In genomic region chr1:181479137-181479745, GRCh38 we compare ENCODE assay signal across 8 cellular contexts. TPM values are rescaled to one million over a fixed set of nuclear protein-coding genes. Genes with fewer than 3 reads are reported as not detected.
DNase-seq lines count a peak whose midpoint lies in the region; ATAC-seq and TF ChIP-seq lines count a peak whose summit lies in the region.

No MANE protein-coding gene starts in this region.

- H3K27ac Mint-ChIP-seq in activated T-helper 1 cell treated with anti-CD3 and anti-CD28 coated beads, Interleukin-12 subunit alpha, Interleukin-12 subunit beta, Interleukin-2, Interleukin-4 antibody, amounts not matched to agents 30 ng/mL and 10 ng/mL and 1 ng/mL, durations not matched to agents 14 hours and 24 hours and 36 hours = no peak overlapping the region
- H3K27ac Mint-ChIP-seq in progenitor cell of endocrine pancreas = no peak overlapping the region

- peaks cover 11% of the 10 kb centered on the region for H3K4me1 Mint-ChIP-seq in activated T-helper 1 cell treated with anti-CD3 and anti-CD28 coated beads, Interleukin-12 subunit alpha, Interleukin-12 subunit beta, Interleukin-2, Interleukin-4 antibody, amounts not matched to agents 30 ng/mL and 10 ng/mL and 1 ng/mL, durations not matched to agents 14 hours and 24 hours and 36 hours (ENCODE audit: low read depth)
- peaks cover 6% of the 10 kb centered on the region for H3K4me1 Mint-ChIP-seq in progenitor cell of endocrine pancreas (ENCODE audit: low read depth)

- intact Hi-C loops in activated T-helper 1 cell treated with anti-CD3 and anti-CD28 coated beads, Interleukin-12 subunit alpha, Interleukin-12 subunit beta, Interleukin-2, Interleukin-4 antibody, amounts not matched to agents 30 ng/mL and 10 ng/mL and 1 ng/mL, durations not matched to agents 14 hours and 24 hours and 36 hours (cut with micrococcal nuclease) = loop anchor here (1.0 to 2.0 kb wide), 4 partner anchors 197 to 918 kb away; no protein-coding TSS in a partner anchor
- intact Hi-C loops in head of caudate nucleus (cut with DNase I) = loop anchor here (5.0 to 10.0 kb wide), 3 partner anchors 198 to 606 kb away; no protein-coding TSS in a partner anchor

- TF ChIP-seq CTCF in progenitor cell of endocrine pancreas (IDR thresholded peaks at IDR 0.05; ENCODE audit: unreplicated experiment) = peak; percentile 89

- H3K4me3 Mint-ChIP-seq in activated T-helper 1 cell treated with anti-CD3 and anti-CD28 coated beads, Interleukin-12 subunit alpha, Interleukin-12 subunit beta, Interleukin-2, Interleukin-4 antibody, amounts not matched to agents 30 ng/mL and 10 ng/mL and 1 ng/mL, durations not matched to agents 14 hours and 24 hours and 36 hours = no peak overlapping the region
- H3K4me3 Mint-ChIP-seq in progenitor cell of endocrine pancreas (ENCODE audit: low read depth) = no peak overlapping the region

- H3K27me3 Mint-ChIP-seq in activated T-helper 1 cell treated with anti-CD3 and anti-CD28 coated beads, Interleukin-12 subunit alpha, Interleukin-12 subunit beta, Interleukin-2, Interleukin-4 antibody, amounts not matched to agents 30 ng/mL and 10 ng/mL and 1 ng/mL, durations not matched to agents 14 hours and 24 hours and 36 hours (ENCODE audit: insufficient read depth) = peaks cover 34% of the 10 kb centered on the region
- peaks cover 51% of the 10 kb centered on the region for H3K27me3 Mint-ChIP-seq in progenitor cell of endocrine pancreas

- H3K9me3 Mint-ChIP-seq in activated T-helper 1 cell treated with anti-CD3 and anti-CD28 coated beads, Interleukin-12 subunit alpha, Interleukin-12 subunit beta, Interleukin-2, Interleukin-4 antibody, amounts not matched to agents 30 ng/mL and 10 ng/mL and 1 ng/mL, durations not matched to agents 14 hours and 24 hours and 36 hours = no peaks in the 10 kb centered on the region
- H3K9me3 Mint-ChIP-seq in progenitor cell of endocrine pancreas (ENCODE audit: low read depth) = no peaks in the 10 kb centered on the region

- H3K36me3 Mint-ChIP-seq in activated T-helper 1 cell treated with anti-CD3 and anti-CD28 coated beads, Interleukin-12 subunit alpha, Interleukin-12 subunit beta, Interleukin-2, Interleukin-4 antibody, amounts not matched to agents 30 ng/mL and 10 ng/mL and 1 ng/mL, durations not matched to agents 14 hours and 24 hours and 36 hours (ENCODE audit: low read depth) = no peaks in the 10 kb centered on the region
- H3K36me3 Mint-ChIP-seq in progenitor cell of endocrine pancreas (ENCODE audit: insufficient read depth) = no peaks in the 10 kb centered on the region

- peak; percentile 34 for DNase-seq in Caki2 (ENCODE audit: low read depth)
- DNase-seq in NCI-H446 treated with DMSO at 0.1 percent for 48 hours (lab: John Stamatoyannopoulos, UW) = peak; percentile 16
- DNase-seq in activated T-helper 1 cell treated with anti-CD3 and anti-CD28 coated beads, Interleukin-12 subunit alpha, Interleukin-12 subunit beta, Interleukin-2, Interleukin-4 antibody, amounts not matched to agents 30 ng/mL and 10 ng/mL and 1 ng/mL, durations not matched to agents 14 hours and 24 hours and 36 hours (ENCODE audit: low spot score) = peak; percentile 7
- DNase-seq in head of caudate nucleus = peak in 41 of 42 donors; percentile 32 to 87 (median 68)
- DNase-seq in progenitor cell of endocrine pancreas (ENCODE audit: low spot score, unreplicated experiment) = peak; percentile 31

- in situ Hi-C loops in Caki2 (cut with HindIII; ENCODE audit: low pct_unique_long_range_greater_than_20kb, low sequenced_read_pairs) = no loop called here

- ATAC-seq in GM19023 (IDR thresholded peaks at IDR 0.05; ENCODE audit: unreplicated experiment) (peak; percentile 38), HG03457 (IDR thresholded peaks at IDR 0.05; ENCODE audit: unreplicated experiment) (peak; percentile 47), HG03571 (IDR thresholded peaks at IDR 0.05; ENCODE audit: unreplicated experiment) (no peak)

RNA-seq across cellular contexts. Expression of gene CACNA1E, which starts 4.1 kb away (rescaled TPM):
- total RNA-seq in Caki2 (2014; rRNA removed; shearing (Covaris generic); ENCODE audit: low replicate concordance) = not detected in 2 replicates
- not detected in 2 replicates for total RNA-seq in activated T-helper 1 cell treated with anti-CD3 and anti-CD28 coated beads, Interleukin-12 subunit alpha, Interleukin-12 subunit beta, Interleukin-2, Interleukin-4 antibody, amounts not matched to agents 30 ng/mL and 10 ng/mL and 1 ng/mL, durations not matched to agents 14 hours and 24 hours and 36 hours
- total RNA-seq in progenitor cell of endocrine pancreas = 0.55 and 0.93 TPM in 2 replicates

Comparison
In these comparisons a context has a peak if more than half of its experiments do, and no peak if none do; other contexts are left out.
1. DNase-seq: peak in every context shown above with its lines; median percentile 68 in head of caudate nucleus; 34 in Caki2; 31 in progenitor cell of endocrine pancreas; 16 in NCI-H446 treated with DMSO at 0.1 percent for 48 hours; 7 in activated T-helper 1 cell treated with anti-CD3 and anti-CD28 coated beads, Interleukin-12 subunit alpha, Interleukin-12 subunit beta, Interleukin-2, Interleukin-4 antibody, amounts not matched to agents 30 ng/mL and 10 ng/mL and 1 ng/mL, durations not matched to agents 14 hours and 24 hours and 36 hours.